8 cellular contexts compared by ENCODE assay signal in genomic region chr16:84737658-84738057, GRCh38. TPM values are rescaled to one million over a fixed set of nuclear protein-coding genes. Genes with fewer than 3 reads are reported as not detected.
DNase-seq lines count a peak whose midpoint lies in the region; ATAC-seq and TF ChIP-seq lines count a peak whose summit lies in the region.

No MANE protein-coding gene starts in this region.

- TF ChIP-seq CTCF in C4-2B (conservative IDR thresholded peaks at IDR 0.05) (no peak), Peyer's patch (IDR thresholded peaks at IDR 0.05) (peak in 1 of 6 experiments; percentile 2), liver (IDR thresholded peaks at IDR 0.05; ENCODE audit: low read depth, low read length, missing input control) (no peak)

- no peak overlapping the region for H3K4me3 ChIP-seq in Peyer's patch
- H3K4me3 ChIP-seq in liver (ENCODE audit: low read depth in 1 of 3, low read length in 3 of 3) = no peak overlapping the region

- no peaks in the 10 kb centered on the region for H3K27me3 ChIP-seq in Peyer's patch
- H3K27me3 ChIP-seq in liver (ENCODE audit: control insufficient read depth in 4 of 4, insufficient read depth in 4 of 4, low read length in 3 of 4) = no peaks in the 10 kb centered on the region

- 32% methylated on average over 7 of the region's 7 CpGs for WGBS in liver

- H3K4me1 ChIP-seq in Peyer's patch (peaks cover 0 to 55% (median 0%) of the 10 kb centered on the region in 4 donors), liver (ENCODE audit: control insufficient read depth in 4 of 4, insufficient read depth in 4 of 4, low read length in 3 of 4) (peaks cover 18 to 78% (median 70%) of the 10 kb centered on the region in 4 donors)

- no peak overlapping the region for H3K9ac ChIP-seq in liver (ENCODE audit: low read depth in 1 of 2, low read length in 2 of 2)

- DNase-seq in DMS79 treated with DMSO at 0.1 percent for 48 hours (lab: John Stamatoyannopoulos, UW) (peak; percentile 40), Peyer's patch (peak in 2 of 3 donors; percentile 80 to 87), occipital lobe (lab: John Stamatoyannopoulos, UW) (no peak), LoVo (ENCODE audit: low spot score) (no peak)

- no peaks in the 10 kb centered on the region for H3K9me3 ChIP-seq in Peyer's patch
- H3K9me3 ChIP-seq in liver (ENCODE audit: control insufficient read depth in 4 of 4, low read length in 3 of 4) = no peaks in the 10 kb centered on the region

- ATAC-seq in GM19035 (IDR thresholded peaks at IDR 0.05; ENCODE audit: unreplicated experiment) = no peak
- no peak for ATAC-seq in GM18873 (IDR thresholded peaks at IDR 0.05; ENCODE audit: low FRiP score, unreplicated experiment)

- H3K36me3 ChIP-seq in Peyer's patch = no peaks in the 10 kb centered on the region
- no peaks in the 10 kb centered on the region for H3K36me3 ChIP-seq in liver (ENCODE audit: control insufficient read depth in 4 of 4, insufficient read depth in 3 of 4, low read depth in 1 of 4, low read length in 3 of 4)

- no peak for TF ChIP-seq RAD21 in liver (IDR thresholded peaks at IDR 0.05)

- no peak for TF ChIP-seq POLR2A in Peyer's patch (IDR thresholded peaks at IDR 0.05)

- H3K27ac ChIP-seq in C4-2B (peak overlapping the region; percentile 77), Peyer's patch (peak overlapping the region in 3 of 4 donors; percentile 35 to 85 (median 80)), liver (ENCODE audit: low read depth in 1 of 2, low read length in 2 of 2) (peak overlapping the region; percentile 28 to 49)

TF ChIP-seq in liver, 16 proteins besides CTCF, POLR2A, EP300 and RAD21:
- TF ChIP-seq HNF4A (conservative IDR thresholded peaks at IDR 0.05) = no peak
- TF ChIP-seq ZBTB33 (IDR thresholded peaks at IDR 0.05) = no peak
- no peak for TF ChIP-seq GABPA (IDR thresholded peaks at IDR 0.05 in 1 of 2, conservative IDR thresholded peaks at IDR 0.05 in 1 of 2)
- no peak for TF ChIP-seq HNF4G (IDR thresholded peaks at IDR 0.05)
- TF ChIP-seq FOXA2 (IDR thresholded peaks at IDR 0.05) = no peak
- no peak for TF ChIP-seq NR2F2 (IDR thresholded peaks at IDR 0.05)
- TF ChIP-seq FOXA1 (IDR thresholded peaks at IDR 0.05) = no peak
- TF ChIP-seq REST (IDR thresholded peaks at IDR 0.05) = no peak
- no peak for TF ChIP-seq YY1 (IDR thresholded peaks at IDR 0.05)
- no peak for TF ChIP-seq EGR1 (IDR thresholded peaks at IDR 0.05; ENCODE audit: low read depth in 2 of 2)
- TF ChIP-seq MAX (IDR thresholded peaks at IDR 0.05) = no peak
- TF ChIP-seq ATF3 (IDR thresholded peaks at IDR 0.05) = no peak
- TF ChIP-seq SP1 (IDR thresholded peaks at IDR 0.05) = no peak
- no peak for TF ChIP-seq RXRA (IDR thresholded peaks at IDR 0.05)
- TF ChIP-seq TAF1 (conservative IDR thresholded peaks at IDR 0.05) = no peak
TF ChIP-seq in liver: peak in this region for 0.

RNA-seq across cellular contexts. Expression of gene USP10, which starts 37.9 kb away (rescaled TPM):
- total RNA-seq in Peyer's patch (10 to 100 TPM; 48.0 to 85.5 (median 59.9) TPM), liver (10 to 100 TPM; 40.8 to 43.3 TPM), occipital lobe (46.5 TPM)
- polyA plus RNA-seq in liver = 10 to 100 TPM; 28.2 to 46.1 TPM

Comparison
In these comparisons a context has a peak if more than half of its experiments do, and no peak if none do; other contexts are left out.
1. DNase-seq: peak in DMS79 treated with DMSO at 0.1 percent for 48 hours (single experiment) and Peyer's patch (2 of 3); none in occipital lobe (single experiment) and LoVo (single experiment).
2. Peak in every context shown above with its lines, with median percentiles within 50 percentile points of each other: H3K27ac ChIP-seq.